In the genomic region with DNA sequence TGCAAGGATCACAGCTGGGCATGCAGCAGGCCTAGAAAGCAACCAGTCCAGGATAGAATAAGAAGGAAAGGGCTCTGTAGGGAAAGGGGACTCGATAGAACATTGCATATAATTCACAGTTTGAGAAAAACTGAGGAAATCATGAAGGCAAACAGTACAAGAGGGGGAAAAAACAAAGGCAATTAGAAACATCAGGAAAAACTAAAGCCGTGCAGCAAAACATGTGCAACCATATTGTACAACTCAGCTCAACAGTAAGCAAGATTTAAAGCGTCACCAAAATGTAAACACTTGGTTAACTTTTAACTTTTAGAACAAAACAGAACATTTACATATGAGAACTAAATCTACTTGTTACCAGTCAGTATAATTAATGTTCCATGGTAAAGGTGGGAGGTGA, we compare ENCODE assay signal across 19 cellular contexts. TPM values are rescaled to one million over a fixed set of nuclear protein-coding genes. Genes with fewer than 3 reads are reported as not detected.
DNase-seq lines count a peak whose midpoint lies in the region; ATAC-seq and TF ChIP-seq lines count a peak whose summit lies in the region.
"Had no signal": no experiment of that assay in that cellular context is flagged by ENCODE, and none has a peak within 500 bp of the region (broad histone marks: within the 10 kb centered on the region; RNA-seq: fewer than 3 reads in every experiment).

No MANE protein-coding gene starts in this region.

- TF ChIP-seq CTCF in right atrium auricular region (IDR thresholded peaks at IDR 0.05) (no peak), vagina (IDR thresholded peaks at IDR 0.05) (no peak)

- H3K27me3 ChIP-seq in right atrium auricular region, result no peaks in the 10 kb centered on the region
- H3K27me3 ChIP-seq in naive thymus-derived CD4-positive, alpha-beta T cell (ENCODE audit: control insufficient read depth in 2 of 2, insufficient read depth in 2 of 2, low read length in 2 of 2), result no peaks in the 10 kb centered on the region
- no peaks in the 10 kb centered on the region for H3K27me3 ChIP-seq in vagina
- H3K27me3 ChIP-seq: BE2C, body of pancreas had no signal

- H3K27ac ChIP-seq in right atrium auricular region (peak overlapping the region; percentile 53 to 62), vagina (peak overlapping the region; percentile 46)
- no peak overlapping the region for H3K27ac ChIP-seq in naive thymus-derived CD4-positive, alpha-beta T cell (ENCODE audit: low read depth, low read length)
- H3K27ac ChIP-seq: HL-60 had no signal

- peaks cover 20% of the 10 kb centered on the region for H3K36me3 ChIP-seq in right atrium auricular region
- H3K36me3 ChIP-seq in naive thymus-derived CD4-positive, alpha-beta T cell (ENCODE audit: control insufficient read depth in 2 of 3, insufficient read depth in 3 of 3, low read length in 3 of 3), result peaks cover 20 to 35% (median 29%) of the 10 kb centered on the region in 3 experiments
- H3K36me3 ChIP-seq in vagina, result peaks cover 0 to 28% of the 10 kb centered on the region in 2 donors
- H3K36me3 ChIP-seq: BE2C had no signal

- no peaks in the 10 kb centered on the region for H3K27me3 Mint-ChIP-seq in naive thymus-derived CD4-positive, alpha-beta T cell

- ATAC-seq in Right ventricle myocardium superior (ENCODE audit: poor library complexity) (no peak), HG03097 (IDR thresholded peaks at IDR 0.05; ENCODE audit: low FRiP score, unreplicated experiment) (no peak)
- ATAC-seq in activated naive CD4-positive, alpha-beta T cell treated with anti-CD3 and anti-CD28 coated beads, Interleukin-2, amount 50 U/mL, for 72 hours, result no peak
- no peak for ATAC-seq in naive thymus-derived CD4-positive, alpha-beta T cell
- no peak for ATAC-seq in activated CD4-positive, CD25-positive, alpha-beta regulatory T cell treated with anti-CD3 and anti-CD28 coated beads, Interleukin-2, amount 50 U/mL, for 24 hours
- ATAC-seq: body of pancreas had no signal

- POLR2A ChIA-PET in naive thymus-derived CD4-positive, alpha-beta T cell (lab: Charles Lee), result interaction anchor here (2.6 kb wide), 1 partner anchor 12 kb away, joined by 12 read pairs; no protein-coding TSS in a partner anchor

- H3K4me1 Mint-ChIP-seq in naive thymus-derived CD4-positive, alpha-beta T cell, result peaks cover 55 to 86% (median 82%) of the 10 kb centered on the region in 7 donors

- H3K4me1 ChIP-seq in right atrium auricular region (peaks cover 0 to 55% of the 10 kb centered on the region in 2 donors), vagina (peaks cover 79% of the 10 kb centered on the region)
- H3K4me1 ChIP-seq in naive thymus-derived CD4-positive, alpha-beta T cell (ENCODE audit: control insufficient read depth in 2 of 2, insufficient read depth in 2 of 2, low read length in 2 of 2), result peaks cover 61 to 64% of the 10 kb centered on the region in 2 donors

- H3K36me3 Mint-ChIP-seq in activated naive CD4-positive, alpha-beta T cell treated with anti-CD3 and anti-CD28 coated beads, Interleukin-2, amount 50 U/mL, for 72 hours, result peaks cover 34 to 50% of the 10 kb centered on the region in 2 donors
- peaks cover 17 to 66% (median 52%) of the 10 kb centered on the region in 5 donors for H3K36me3 Mint-ChIP-seq in naive thymus-derived CD4-positive, alpha-beta T cell

- CTCF ChIA-PET in naive thymus-derived CD4-positive, alpha-beta T cell (lab: Charles Lee), result interaction anchor here (0.8 to 1.4 kb wide), 5 partner anchors 8 to 87 kb away, joined by 3 to 5 read pairs (median 5); a partner anchor contains a TSS

- no peak for DNase-seq in right atrium auricular region (ENCODE audit: low spot score)
- DNase-seq in Right ventricle myocardium superior, result no peak
- DNase-seq in activated naive CD4-positive, alpha-beta T cell treated with anti-CD3 and anti-CD28 coated beads, Interleukin-2, amount 50 U/mL, for 72 hours (ENCODE audit: low spot score in 2 of 2), result no peak
- DNase-seq in naive thymus-derived CD4-positive, alpha-beta T cell, result no peak
- no peak for DNase-seq in vagina (ENCODE audit: extremely low spot score in 2 of 2)
- DNase-seq: activated effector memory CD4-positive, alpha-beta T cell treated with Interleukin-2 at 50 U/mL for 16 hours; BE2C; body of pancreas; cortex of kidney; GDM1; NCI-H187; NCI-H446 treated with DMSO at 0.1 percent for 48 hours; NK-92 treated with Interleukin-12 subunit alpha and Interleukin-12 subunit beta, amount 100 ng/mL, for 24 hours; stimulated activated naive CD4-positive, alpha-beta T cell had no signal

- intact Hi-C loops in Right ventricle myocardium superior (cut with DNase I), result no loop called here
- intact Hi-C loops in naive thymus-derived CD4-positive, alpha-beta T cell (cut with micrococcal nuclease), result no loop called here
- intact Hi-C loops in vagina (cut with DNase I), result no loop called here

- no peaks in the 10 kb centered on the region for H3K9me3 ChIP-seq in right atrium auricular region
- no peaks in the 10 kb centered on the region for H3K9me3 ChIP-seq in naive thymus-derived CD4-positive, alpha-beta T cell (ENCODE audit: control insufficient read depth in 2 of 3, low read length in 3 of 3)
- no peaks in the 10 kb centered on the region for H3K9me3 ChIP-seq in vagina
- H3K9me3 ChIP-seq: BE2C, body of pancreas had no signal

- H3K9me3 Mint-ChIP-seq in activated naive CD4-positive, alpha-beta T cell treated with anti-CD3 and anti-CD28 coated beads, Interleukin-2, amount 50 U/mL, for 72 hours, result peaks cover 0 to 6% of the 10 kb centered on the region in 2 donors
- H3K9me3 Mint-ChIP-seq in naive thymus-derived CD4-positive, alpha-beta T cell, result peaks cover 0 to 8% (median 3%) of the 10 kb centered on the region in 11 donors

- peak overlapping the region; percentile 0 to 98 (median 64) for H3K4me3 Mint-ChIP-seq in naive thymus-derived CD4-positive, alpha-beta T cell

- no peak for TF ChIP-seq POLR2A in vagina (IDR thresholded peaks at IDR 0.05)

- H3K27ac Mint-ChIP-seq in activated naive CD4-positive, alpha-beta T cell treated with anti-CD3 and anti-CD28 coated beads, Interleukin-2, amount 50 U/mL, for 72 hours, result peak overlapping the region; percentile 1 to 53
- peak overlapping the region; percentile 30 to 99 (median 89) for H3K27ac Mint-ChIP-seq in naive thymus-derived CD4-positive, alpha-beta T cell

- H3K4me3 ChIP-seq in right atrium auricular region (no peak overlapping the region), vagina (no peak overlapping the region)
- H3K4me3 ChIP-seq in naive thymus-derived CD4-positive, alpha-beta T cell (ENCODE audit: low read length), result no peak overlapping the region
- H3K4me3 ChIP-seq: body of pancreas had no signal

RNA-seq across cellular contexts. Expression of a gene that starts 8.5 kb away (rescaled TPM):
- total RNA-seq in right atrium auricular region (10 to 100 TPM; 13.8 to 29.5 TPM), Right ventricle myocardium superior (25.5 TPM), vagina (48.9 TPM)
- total RNA-seq in activated naive CD4-positive, alpha-beta T cell treated with anti-CD3 and anti-CD28 coated beads, Interleukin-2, amount 50 U/mL, for 72 hours, result 10 to 100 TPM; 46.4 to 70.0 TPM
- 100 to 1,000 TPM; 121 to 212 (median 175) TPM for total RNA-seq in naive thymus-derived CD4-positive, alpha-beta T cell
- 10 to 100 TPM; 56.9 to 83.9 TPM for polyA plus RNA-seq in naive thymus-derived CD4-positive, alpha-beta T cell

RNA-seq across cellular contexts. Expression of a gene that starts 49.5 kb away (rescaled TPM):
- total RNA-seq in right atrium auricular region (1 to 10 TPM in 1 of 2 donors, under 1 TPM in 1; 0.24 to 2.1 TPM), Right ventricle myocardium superior (5.0 TPM), vagina (4.2 TPM)
- under 1 TPM; 0.14 to 0.18 TPM for total RNA-seq in activated naive CD4-positive, alpha-beta T cell treated with anti-CD3 and anti-CD28 coated beads, Interleukin-2, amount 50 U/mL, for 72 hours
- 1 to 10 TPM in 1 of 5 experiments, not detected in 4; 1.2 TPM for total RNA-seq in naive thymus-derived CD4-positive, alpha-beta T cell
- polyA plus RNA-seq in naive thymus-derived CD4-positive, alpha-beta T cell, result not detected
- total RNA-seq: fibroblast of villous mesenchyme, RPMI7951 had no signal
